ENCODE assay signal across 10 cellular contexts in genomic region chr14:68822132-68822651, GRCh38. TPM values are rescaled to one million over a fixed set of nuclear protein-coding genes. Genes with fewer than 3 reads are reported as not detected.
DNase-seq lines count a peak whose midpoint lies in the region; ATAC-seq and TF ChIP-seq lines count a peak whose summit lies in the region.
"Had no signal": no experiment of that assay in that cellular context is flagged by ENCODE, and none has a peak within 500 bp of the region (broad histone marks: within the 10 kb centered on the region; RNA-seq: fewer than 3 reads in every experiment).

No MANE protein-coding gene starts in this region.

- no peak overlapping the region for H3K4me3 Mint-ChIP-seq in natural killer cell treated with Interleukin-12 subunit alpha and Interleukin-12 subunit beta and Interleukin-15 and Interleukin-18, amount 100 ng/mL, for 72 hours

- no peaks in the 10 kb centered on the region for H3K36me3 ChIP-seq in psoas muscle (ENCODE audit: insufficient read depth in 1 of 2, low read depth in 1 of 2)
- H3K36me3 ChIP-seq: sigmoid colon had no signal

- H3K4me3 ChIP-seq in psoas muscle = no peak overlapping the region
- H3K4me3 ChIP-seq: sigmoid colon had no signal

- no peaks in the 10 kb centered on the region for H3K36me3 Mint-ChIP-seq in natural killer cell treated with Interleukin-12 subunit alpha and Interleukin-12 subunit beta and Interleukin-15 and Interleukin-18, amount 100 ng/mL, for 72 hours

- 78 to 95% (median 93%) methylated on average over 4 of the region's 4 CpGs for WGBS in psoas muscle, 3 donors

- intact Hi-C loops in psoas muscle (cut with DNase I) = loop anchor here in 1 of 2 donors (5.0 kb wide), 1 partner anchor 890 kb away; no protein-coding TSS in a partner anchor

- DNase-seq in natural killer cell treated with Interleukin-12 subunit alpha and Interleukin-12 subunit beta and Interleukin-15 and Interleukin-18, amount 100 ng/mL, for 72 hours (ENCODE audit: low spot score) = peak; percentile 76
- DNase-seq in SIG-M5 treated with dmso at 0.1 percent for 504 hours (lab: John Stamatoyannopoulos, UW; ENCODE audit: unreplicated experiment) (no peak), psoas muscle (no peak), NCI-H1048 (lab: John Stamatoyannopoulos, UW) (no peak)
- DNase-seq: head of caudate nucleus, RPMI8226, sigmoid colon had no signal

- no peaks in the 10 kb centered on the region for H3K4me1 ChIP-seq in psoas muscle

- H3K27ac Mint-ChIP-seq in natural killer cell treated with Interleukin-12 subunit alpha and Interleukin-12 subunit beta and Interleukin-15 and Interleukin-18, amount 100 ng/mL, for 72 hours = peak overlapping the region; percentile 54 to 82

- peak; percentile 82 for ATAC-seq in GM18867 (IDR thresholded peaks at IDR 0.05; ENCODE audit: unreplicated experiment)
- ATAC-seq in GM21619 (IDR thresholded peaks at IDR 0.05; ENCODE audit: unreplicated experiment) = peak; percentile 76
- peak; percentile 42 for ATAC-seq in HG03558 (IDR thresholded peaks at IDR 0.05; ENCODE audit: extremely low read depth, unreplicated experiment)
- peak; percentile 77 to 82 for ATAC-seq in natural killer cell treated with Interleukin-12 subunit alpha and Interleukin-12 subunit beta and Interleukin-15 and Interleukin-18, amount 100 ng/mL, for 72 hours
- ATAC-seq in psoas muscle = no peak

- H3K9me3 Mint-ChIP-seq in natural killer cell treated with Interleukin-12 subunit alpha and Interleukin-12 subunit beta and Interleukin-15 and Interleukin-18, amount 100 ng/mL, for 72 hours = no peaks in the 10 kb centered on the region

- no peak overlapping the region for H3K27ac ChIP-seq in psoas muscle

- no peak for TF ChIP-seq CTCF in psoas muscle (IDR thresholded peaks at IDR 0.05)

- no peaks in the 10 kb centered on the region for H3K27me3 ChIP-seq in psoas muscle (ENCODE audit: insufficient read depth in 3 of 3, low read length in 2 of 3)
- H3K27me3 ChIP-seq: sigmoid colon had no signal

- no peaks in the 10 kb centered on the region for H3K9me3 ChIP-seq in psoas muscle
- H3K9me3 ChIP-seq: sigmoid colon had no signal

- H3K4me1 Mint-ChIP-seq in natural killer cell treated with Interleukin-12 subunit alpha and Interleukin-12 subunit beta and Interleukin-15 and Interleukin-18, amount 100 ng/mL, for 72 hours (ENCODE audit: low read depth in 2 of 2) = peaks cover 17 to 30% of the 10 kb centered on the region in 2 donors

- H3K27me3 Mint-ChIP-seq in natural killer cell treated with Interleukin-12 subunit alpha and Interleukin-12 subunit beta and Interleukin-15 and Interleukin-18, amount 100 ng/mL, for 72 hours = no peaks in the 10 kb centered on the region

RNA-seq across cellular contexts. Expression of gene ZFP36L1, which starts 29.3 kb away (rescaled TPM):
- total RNA-seq in natural killer cell treated with Interleukin-12 subunit alpha and Interleukin-12 subunit beta and Interleukin-15 and Interleukin-18, amount 100 ng/mL, for 72 hours = 10 to 100 TPM; 42.4 to 94.9 TPM
- total RNA-seq in psoas muscle = 100 to 1,000 TPM in 3 of 4 donors, 10 to 100 TPM in 1; 59.4 to 225 (median 160) TPM
- polyA plus RNA-seq in psoas muscle = 100 to 1,000 TPM in 1 of 3 donors, 10 to 100 TPM in 2; 45.4 to 144 (median 46.8) TPM

Comparison
In these comparisons a context has a peak if more than half of its experiments do, and no peak if none do; other contexts are left out.
1. ATAC-seq: peak in GM18867 (single experiment), GM21619 (single experiment), HG03558 (single experiment) and natural killer cell treated with Interleukin-12 subunit alpha and Interleukin-12 subunit beta and Interleukin-15 and Interleukin-18, amount 100 ng/mL, for 72 hours (2 of 2); none in psoas muscle (0 of 4).